Comparison of ENCODE assay signal across 9 cellular contexts in genomic region chr3:123719785-123720531, GRCh38.
DNase-seq lines count a peak whose midpoint lies in the region; ATAC-seq lines count a peak whose summit lies in the region.
"Had no signal": no experiment of that assay in that cellular context is flagged by ENCODE, and none has a peak within 500 bp of the region (broad histone marks: within the 10 kb centered on the region; RNA-seq: fewer than 3 reads in every experiment).

No MANE protein-coding gene starts in this region.

- peaks cover 0 to 3% (median 0%) of the 10 kb centered on the region in 11 experiments; a peak in 1 of 22 replicates for H4K20me1 ChIP-seq in BLaER1 treated with 17β-estradiol and CSF1 and Interleukin-3, amounts not matched to agents 10 nM and 100 nM

- H3K27me3 ChIP-seq in BLaER1 treated with 17β-estradiol and CSF1 and Interleukin-3, amounts not matched to agents 10 nM and 100 nM: no peaks in the 10 kb centered on the region
- H3K27me3 ChIP-seq in adipocyte (replicated peaks; ENCODE audit: control insufficient read depth, insufficient read depth, low read length) (no peaks in the 10 kb centered on the region), right cardiac atrium (ENCODE audit: control insufficient read depth, insufficient read depth) (no peaks in the 10 kb centered on the region)

- H3K27ac ChIP-seq in BLaER1 treated with 17β-estradiol and CSF1 and Interleukin-3, amounts not matched to agents 10 nM and 100 nM: no peak overlapping the region
- H3K27ac ChIP-seq in right cardiac atrium (ENCODE audit: low read length): peak overlapping the region; percentile 69
- H3K27ac ChIP-seq: PC-9 had no signal

- H3K4me3 ChIP-seq in BLaER1 treated with 17β-estradiol and CSF1 and Interleukin-3, amounts not matched to agents 10 nM and 100 nM: no peak overlapping the region
- H3K4me3 ChIP-seq in adipocyte (ENCODE audit: low read length) (no peak overlapping the region), right cardiac atrium (ENCODE audit: low read length) (no peak overlapping the region)
- H3K4me3 ChIP-seq: PC-9 had no signal

- H3K36me3 ChIP-seq in BLaER1 treated with 17β-estradiol and CSF1 and Interleukin-3, amounts not matched to agents 10 nM and 100 nM: peaks cover 0 to 22% (median 0%) of the 10 kb centered on the region in 11 experiments; a peak in 6 of 22 replicates
- peaks cover 7% of the 10 kb centered on the region for H3K36me3 ChIP-seq in adipocyte (ENCODE audit: control insufficient read depth, insufficient read depth, low read length, severe bottlenecking)

- no peak for DNase-seq in adipocyte (ENCODE audit: low read depth)
- peak; percentile 68 to 88 (median 84) for DNase-seq in right cardiac atrium
- DNase-seq in sciatic nerve (ENCODE audit: low spot score): no peak
- no peak for DNase-seq in kidney glomerular epithelial cell (lab: John Stamatoyannopoulos, UW)
- DNase-seq in RKO (ENCODE audit: low spot score): no peak
- DNase-seq in AG08395 (ENCODE audit: low spot score): no peak

- peak overlapping the region in 1 of 11 experiments; percentile 32; a peak in 1 of 22 replicates for H3K9ac ChIP-seq in BLaER1 treated with 17β-estradiol and CSF1 and Interleukin-3, amounts not matched to agents 10 nM and 100 nM
- H3K9ac ChIP-seq in adipocyte (ENCODE audit: low read length): peak overlapping the region; percentile 85

- H3K4me2 ChIP-seq in BLaER1 treated with 17β-estradiol and CSF1 and Interleukin-3, amounts not matched to agents 10 nM and 100 nM: peak overlapping the region in 10 of 11 experiments; percentile 16 to 83 (median 70); a peak in 19 of 22 replicates
- H3K4me2 ChIP-seq: PC-9 had no signal

- intact Hi-C loops in right cardiac atrium (cut with DNase I) (loop anchor here in 2 of 4 donors (5.0 kb wide), 1 partner anchor 68 kb away; no protein-coding TSS in a partner anchor), sciatic nerve (cut with DNase I) (loop anchor here (5.0 kb wide), 1 partner anchor 68 kb away; no protein-coding TSS in a partner anchor)

- ATAC-seq in right cardiac atrium: peak; percentile 81
- peak; percentile 69 for ATAC-seq in sciatic nerve
- no peak for ATAC-seq in HG02763 (IDR thresholded peaks at IDR 0.05; ENCODE audit: unreplicated experiment)

- H3K4me1 ChIP-seq in BLaER1 treated with 17β-estradiol and CSF1 and Interleukin-3, amounts not matched to agents 10 nM and 100 nM: peaks cover 10 to 29% (median 22%) of the 10 kb centered on the region in 10 experiments
- peaks cover 46% of the 10 kb centered on the region for H3K4me1 ChIP-seq in adipocyte (ENCODE audit: control insufficient read depth, insufficient read depth, low read length)
- H3K4me1 ChIP-seq in right cardiac atrium (ENCODE audit: control insufficient read depth, insufficient read depth, low read length): peaks cover 6% of the 10 kb centered on the region

- H3K9me3 ChIP-seq in BLaER1 treated with 17β-estradiol and CSF1 and Interleukin-3, amounts not matched to agents 10 nM and 100 nM (replicated peaks in 1 of 11): no peaks in the 10 kb centered on the region
- no peaks in the 10 kb centered on the region for H3K9me3 ChIP-seq in adipocyte (ENCODE audit: control insufficient read depth, low read length)
- H3K9me3 ChIP-seq in right cardiac atrium (ENCODE audit: control insufficient read depth, low read length): no peaks in the 10 kb centered on the region

- WGBS in right cardiac atrium: 31% methylated on average over 16 of the region's 16 CpGs

Comparison
In these comparisons a context has a peak if more than half of its experiments do, and no peak if none do; other contexts are left out.
1. DNase-seq: peak in right cardiac atrium (3 of 3); none in adipocyte (single experiment), sciatic nerve (single experiment), kidney glomerular epithelial cell (single experiment), RKO (single experiment) and AG08395 (single experiment).